Comparison of ENCODE assay signal across 1 cellular context in the genomic region with DNA sequence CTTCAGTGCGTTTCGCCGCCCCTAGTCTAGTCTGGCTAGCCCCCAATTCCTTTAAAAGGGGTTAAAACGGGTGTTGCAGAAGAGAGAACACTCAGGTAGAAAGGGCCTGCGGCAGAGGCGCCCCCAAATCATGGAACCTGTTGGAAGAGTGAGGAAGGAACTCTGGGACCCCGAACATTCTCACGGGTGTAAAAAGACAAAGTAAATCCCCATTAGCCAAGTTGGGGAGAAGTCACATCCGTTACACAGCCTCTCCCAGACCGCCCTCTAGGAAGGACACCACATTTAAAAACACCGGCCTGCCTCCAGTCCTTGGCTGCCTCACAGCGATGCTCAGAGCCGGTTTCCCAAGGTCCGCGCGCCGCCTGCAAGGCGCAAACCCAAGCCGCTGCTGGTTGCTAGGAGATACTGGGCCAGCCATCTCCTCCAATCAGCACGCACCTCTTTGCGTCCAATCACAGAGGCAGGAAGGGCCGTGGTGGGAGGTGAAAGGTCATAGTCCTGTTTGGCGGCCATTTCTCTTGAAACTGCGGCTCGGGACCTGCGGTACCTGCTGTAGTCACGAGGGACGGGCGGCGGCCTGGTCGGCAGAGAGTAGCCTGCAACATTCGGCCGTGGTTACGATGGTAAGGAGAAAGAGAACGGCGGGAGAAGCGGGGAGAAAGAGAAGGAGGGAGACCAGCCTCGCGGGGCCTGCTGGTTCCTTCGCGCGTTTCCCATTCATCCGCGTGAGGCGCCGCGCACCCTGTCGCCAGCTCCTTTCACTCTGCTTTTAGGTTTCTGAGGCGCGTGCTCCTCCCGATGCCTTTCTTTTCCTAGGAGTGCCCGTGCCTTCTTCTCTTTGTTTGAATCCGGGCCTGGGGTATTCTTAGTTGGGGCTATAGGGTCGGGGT.
A peak's percentile ranks its signal among the peaks of the same experiment; 100 is the strongest.
TF ChIP-seq lines count a peak whose summit lies in the region.

A gene (plus strand): TSS at position 502 of the 893 bp plus-strand sequence. CDS start 122 bp downstream, at position 624.

TF ChIP-seq in HepG2, 621 proteins besides CTCF, POLR2A, EP300 and RAD21 (continued from another document and continues in another):
- TF ChIP-seq ZIK1 (CRISPR knock-in tag; IDR thresholded peaks at IDR 0.05; ENCODE audit: borderline replicate concordance, low read depth) (0 out of 2 replicates have a peak, but pooled peaks have one; percentile 58), U2AF2 (IDR thresholded peaks at IDR 0.05; ENCODE audit: low read depth, low read length) (0 out of 2 replicates have a peak, but pooled peaks have one; percentile 33), RBAK (CRISPR knock-in tag; IDR thresholded peaks at IDR 0.05) (no peak), NR3C1 (CRISPR knock-in tag; IDR thresholded peaks at IDR 0.05) (no peak), ZNF572 (CRISPR knock-in tag; IDR thresholded peaks at IDR 0.05) (no peak), POLR2AphosphoS5 (IDR thresholded peaks at IDR 0.05; ENCODE audit: low read depth, low read length) (peak; percentile 85), NFIC (IDR thresholded peaks at IDR 0.05; ENCODE audit: low read length) (no peak), BORCS8-MEF2B (CRISPR knock-in tag; IDR thresholded peaks at IDR 0.05) (peak; percentile 76), SIN3A (IDR thresholded peaks at IDR 0.05; ENCODE audit: borderline replicate concordance, low read depth, low read length) (peak; percentile 95), ZNF331 (CRISPR knock-in tag; IDR thresholded peaks at IDR 0.05) (peak; percentile 70; the same call in 1 of the 2 replicates), ZFP62 (CRISPR knock-in tag; IDR thresholded peaks at IDR 0.05) (no peak), SMARCC2 (IDR thresholded peaks at IDR 0.05) (no peak), ZNF672 (CRISPR knock-in tag; IDR thresholded peaks at IDR 0.05) (no peak), SRY (CRISPR knock-in tag; IDR thresholded peaks at IDR 0.05) (no peak; the same call in 1 of the 2 replicates), KLF12 (CRISPR knock-in tag; IDR thresholded peaks at IDR 0.05; ENCODE audit: borderline replicate concordance) (0 out of 2 replicates have a peak, but pooled peaks have one; percentile 66), KAT2B (IDR thresholded peaks at IDR 0.05; ENCODE audit: borderline replicate concordance, low read depth, low read length) (no peak), ZNF678 (CRISPR knock-in tag; IDR thresholded peaks at IDR 0.05) (0 out of 2 replicates have a peak, but pooled peaks have one; percentile 80), BRCA1 (CRISPR knock-in tag; IDR thresholded peaks at IDR 0.05) (peak; percentile 73; the same call in 1 of the 2 replicates), JARID2 (CRISPR knock-in tag; IDR thresholded peaks at IDR 0.05; ENCODE audit: insufficient replicate concordance) (peak; percentile 69), ZNF44 (CRISPR knock-in tag; IDR thresholded peaks at IDR 0.05) (peak; percentile 46; the same call in 1 of the 2 replicates), TCF12 (IDR thresholded peaks at IDR 0.05) (no peak), TCF12 (CRISPR knock-in tag; IDR thresholded peaks at IDR 0.05) (no peak), TARDBP (CRISPR knock-in tag; IDR thresholded peaks at IDR 0.05) (peak; percentile 90), ZNF543 (CRISPR knock-in tag; IDR thresholded peaks at IDR 0.05) (peak; percentile 72; the same call in 1 of the 2 replicates), ZNF644 (CRISPR knock-in tag; IDR thresholded peaks at IDR 0.05; ENCODE audit: low read depth) (no peak)
- TF ChIP-seq, protein P1, sequence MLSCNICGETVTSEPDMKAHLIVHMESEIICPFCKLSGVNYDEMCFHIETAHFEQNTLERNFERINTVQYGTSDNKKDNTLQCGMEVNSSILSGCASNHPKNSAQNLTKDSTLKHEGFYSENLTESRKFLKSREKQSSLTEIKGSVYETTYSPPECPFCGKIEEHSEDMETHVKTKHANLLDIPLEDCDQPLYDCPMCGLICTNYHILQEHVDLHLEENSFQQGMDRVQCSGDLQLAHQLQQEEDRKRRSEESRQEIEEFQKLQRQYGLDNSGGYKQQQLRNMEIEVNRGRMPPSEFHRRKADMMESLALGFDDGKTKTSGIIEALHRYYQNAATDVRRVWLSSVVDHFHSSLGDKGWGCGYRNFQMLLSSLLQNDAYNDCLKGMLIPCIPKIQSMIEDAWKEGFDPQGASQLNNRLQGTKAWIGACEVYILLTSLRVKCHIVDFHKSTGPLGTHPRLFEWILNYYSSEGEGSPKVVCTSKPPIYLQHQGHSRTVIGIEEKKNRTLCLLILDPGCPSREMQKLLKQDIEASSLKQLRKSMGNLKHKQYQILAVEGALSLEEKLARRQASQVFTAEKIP (CRISPR knock-in tag; IDR thresholded peaks at IDR 0.05; ENCODE audit: borderline replicate concordance) = no peak
- TF ChIP-seq, protein P2, sequence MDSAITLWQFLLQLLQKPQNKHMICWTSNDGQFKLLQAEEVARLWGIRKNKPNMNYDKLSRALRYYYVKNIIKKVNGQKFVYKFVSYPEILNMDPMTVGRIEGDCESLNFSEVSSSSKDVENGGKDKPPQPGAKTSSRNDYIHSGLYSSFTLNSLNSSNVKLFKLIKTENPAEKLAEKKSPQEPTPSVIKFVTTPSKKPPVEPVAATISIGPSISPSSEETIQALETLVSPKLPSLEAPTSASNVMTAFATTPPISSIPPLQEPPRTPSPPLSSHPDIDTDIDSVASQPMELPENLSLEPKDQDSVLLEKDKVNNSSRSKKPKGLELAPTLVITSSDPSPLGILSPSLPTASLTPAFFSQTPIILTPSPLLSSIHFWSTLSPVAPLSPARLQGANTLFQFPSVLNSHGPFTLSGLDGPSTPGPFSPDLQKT (CRISPR knock-in tag; IDR thresholded peaks at IDR 0.05; ENCODE audit: borderline replicate concordance) = no peak
- TF ChIP-seq, protein P3, sequence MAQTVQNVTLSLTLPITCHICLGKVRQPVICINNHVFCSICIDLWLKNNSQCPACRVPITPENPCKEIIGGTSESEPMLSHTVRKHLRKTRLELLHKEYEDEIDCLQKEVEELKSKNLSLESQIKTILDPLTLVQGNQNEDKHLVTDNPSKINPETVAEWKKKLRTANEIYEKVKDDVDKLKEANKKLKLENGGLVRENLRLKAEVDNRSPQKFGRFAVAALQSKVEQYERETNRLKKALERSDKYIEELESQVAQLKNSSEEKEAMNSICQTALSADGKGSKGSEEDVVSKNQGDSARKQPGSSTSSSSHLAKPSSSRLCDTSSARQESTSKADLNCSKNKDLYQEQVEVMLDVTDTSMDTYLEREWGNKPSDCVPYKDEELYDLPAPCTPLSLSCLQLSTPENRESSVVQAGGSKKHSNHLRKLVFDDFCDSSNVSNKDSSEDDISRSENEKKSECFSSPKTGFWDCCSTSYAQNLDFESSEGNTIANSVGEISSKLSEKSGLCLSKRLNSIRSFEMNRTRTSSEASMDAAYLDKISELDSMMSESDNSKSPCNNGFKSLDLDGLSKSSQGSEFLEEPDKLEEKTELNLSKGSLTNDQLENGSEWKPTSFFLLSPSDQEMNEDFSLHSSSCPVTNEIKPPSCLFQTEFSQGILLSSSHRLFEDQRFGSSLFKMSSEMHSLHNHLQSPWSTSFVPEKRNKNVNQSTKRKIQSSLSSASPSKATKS (CRISPR knock-in tag; IDR thresholded peaks at IDR 0.05) = no peak
- TF ChIP-seq, protein P4, sequence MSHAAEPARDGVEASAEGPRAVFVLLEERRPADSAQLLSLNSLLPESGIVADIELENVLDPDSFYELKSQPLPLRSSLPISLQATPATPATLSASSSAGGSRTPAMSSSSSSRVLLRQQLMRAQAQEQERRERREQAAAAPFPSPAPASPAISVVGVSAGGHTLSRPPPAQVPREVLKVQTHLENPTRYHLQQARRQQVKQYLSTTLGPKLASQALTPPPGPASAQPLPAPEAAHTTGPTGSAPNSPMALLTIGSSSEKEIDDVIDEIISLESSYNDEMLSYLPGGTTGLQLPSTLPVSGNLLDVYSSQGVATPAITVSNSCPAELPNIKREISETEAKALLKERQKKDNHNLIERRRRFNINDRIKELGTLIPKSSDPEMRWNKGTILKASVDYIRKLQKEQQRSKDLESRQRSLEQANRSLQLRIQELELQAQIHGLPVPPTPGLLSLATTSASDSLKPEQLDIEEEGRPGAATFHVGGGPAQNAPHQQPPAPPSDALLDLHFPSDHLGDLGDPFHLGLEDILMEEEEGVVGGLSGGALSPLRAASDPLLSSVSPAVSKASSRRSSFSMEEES (CRISPR knock-in tag; IDR thresholded peaks at IDR 0.05) = peak; percentile 92
- TF ChIP-seq, protein P5, sequence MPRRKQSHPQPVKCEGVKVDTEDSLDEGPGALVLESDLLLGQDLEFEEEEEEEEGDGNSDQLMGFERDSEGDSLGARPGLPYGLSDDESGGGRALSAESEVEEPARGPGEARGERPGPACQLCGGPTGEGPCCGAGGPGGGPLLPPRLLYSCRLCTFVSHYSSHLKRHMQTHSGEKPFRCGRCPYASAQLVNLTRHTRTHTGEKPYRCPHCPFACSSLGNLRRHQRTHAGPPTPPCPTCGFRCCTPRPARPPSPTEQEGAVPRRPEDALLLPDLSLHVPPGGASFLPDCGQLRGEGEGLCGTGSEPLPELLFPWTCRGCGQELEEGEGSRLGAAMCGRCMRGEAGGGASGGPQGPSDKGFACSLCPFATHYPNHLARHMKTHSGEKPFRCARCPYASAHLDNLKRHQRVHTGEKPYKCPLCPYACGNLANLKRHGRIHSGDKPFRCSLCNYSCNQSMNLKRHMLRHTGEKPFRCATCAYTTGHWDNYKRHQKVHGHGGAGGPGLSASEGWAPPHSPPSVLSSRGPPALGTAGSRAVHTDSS (CRISPR knock-in tag; conservative IDR thresholded peaks at IDR 0.05) = no peak
- TF ChIP-seq, protein P6, sequence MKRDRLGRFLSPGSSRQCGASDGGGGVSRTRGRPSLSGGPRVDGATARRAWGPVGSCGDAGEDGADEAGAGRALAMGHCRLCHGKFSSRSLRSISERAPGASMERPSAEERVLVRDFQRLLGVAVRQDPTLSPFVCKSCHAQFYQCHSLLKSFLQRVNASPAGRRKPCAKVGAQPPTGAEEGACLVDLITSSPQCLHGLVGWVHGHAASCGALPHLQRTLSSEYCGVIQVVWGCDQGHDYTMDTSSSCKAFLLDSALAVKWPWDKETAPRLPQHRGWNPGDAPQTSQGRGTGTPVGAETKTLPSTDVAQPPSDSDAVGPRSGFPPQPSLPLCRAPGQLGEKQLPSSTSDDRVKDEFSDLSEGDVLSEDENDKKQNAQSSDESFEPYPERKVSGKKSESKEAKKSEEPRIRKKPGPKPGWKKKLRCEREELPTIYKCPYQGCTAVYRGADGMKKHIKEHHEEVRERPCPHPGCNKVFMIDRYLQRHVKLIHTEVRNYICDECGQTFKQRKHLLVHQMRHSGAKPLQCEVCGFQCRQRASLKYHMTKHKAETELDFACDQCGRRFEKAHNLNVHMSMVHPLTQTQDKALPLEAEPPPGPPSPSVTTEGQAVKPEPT (CRISPR knock-in tag; IDR thresholded peaks at IDR 0.05; ENCODE audit: low read depth) = 0 out of 2 replicates have a peak, but pooled peaks have one; percentile 46
- TF ChIP-seq, protein P7, sequence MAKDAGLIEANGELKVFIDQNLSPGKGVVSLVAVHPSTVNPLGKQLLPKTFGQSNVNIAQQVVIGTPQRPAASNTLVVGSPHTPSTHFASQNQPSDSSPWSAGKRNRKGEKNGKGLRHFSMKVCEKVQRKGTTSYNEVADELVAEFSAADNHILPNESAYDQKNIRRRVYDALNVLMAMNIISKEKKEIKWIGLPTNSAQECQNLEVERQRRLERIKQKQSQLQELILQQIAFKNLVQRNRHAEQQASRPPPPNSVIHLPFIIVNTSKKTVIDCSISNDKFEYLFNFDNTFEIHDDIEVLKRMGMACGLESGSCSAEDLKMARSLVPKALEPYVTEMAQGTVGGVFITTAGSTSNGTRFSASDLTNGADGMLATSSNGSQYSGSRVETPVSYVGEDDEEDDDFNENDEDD (CRISPR knock-in tag; IDR thresholded peaks at IDR 0.05; ENCODE audit: borderline replicate concordance) = peak; percentile 76; the same call in 1 of the 2 replicates
- TF ChIP-seq, protein P8, sequence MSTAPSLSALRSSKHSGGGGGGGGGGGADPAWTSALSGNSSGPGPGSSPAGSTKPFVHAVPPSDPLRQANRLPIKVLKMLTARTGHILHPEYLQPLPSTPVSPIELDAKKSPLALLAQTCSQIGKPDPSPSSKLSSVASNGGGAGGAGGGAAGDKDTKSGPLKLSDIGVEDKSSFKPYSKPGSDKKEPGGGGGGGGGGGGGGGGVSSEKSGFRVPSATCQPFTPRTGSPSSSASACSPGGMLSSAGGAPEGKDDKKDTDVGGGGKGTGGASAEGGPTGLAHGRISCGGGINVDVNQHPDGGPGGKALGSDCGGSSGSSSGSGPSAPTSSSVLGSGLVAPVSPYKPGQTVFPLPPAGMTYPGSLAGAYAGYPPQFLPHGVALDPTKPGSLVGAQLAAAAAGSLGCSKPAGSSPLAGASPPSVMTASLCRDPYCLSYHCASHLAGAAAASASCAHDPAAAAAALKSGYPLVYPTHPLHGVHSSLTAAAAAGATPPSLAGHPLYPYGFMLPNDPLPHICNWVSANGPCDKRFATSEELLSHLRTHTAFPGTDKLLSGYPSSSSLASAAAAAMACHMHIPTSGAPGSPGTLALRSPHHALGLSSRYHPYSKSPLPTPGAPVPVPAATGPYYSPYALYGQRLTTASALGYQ (CRISPR knock-in tag; IDR thresholded peaks at IDR 0.05) = no peak; the same call in 1 of the 2 replicates
- TF ChIP-seq, protein P9, sequence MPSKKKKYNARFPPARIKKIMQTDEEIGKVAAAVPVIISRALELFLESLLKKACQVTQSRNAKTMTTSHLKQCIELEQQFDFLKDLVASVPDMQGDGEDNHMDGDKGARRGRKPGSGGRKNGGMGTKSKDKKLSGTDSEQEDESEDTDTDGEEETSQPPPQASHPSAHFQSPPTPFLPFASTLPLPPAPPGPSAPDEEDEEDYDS (CRISPR knock-in tag; IDR thresholded peaks at IDR 0.05) = peak; percentile 66
- TF ChIP-seq, protein P10, sequence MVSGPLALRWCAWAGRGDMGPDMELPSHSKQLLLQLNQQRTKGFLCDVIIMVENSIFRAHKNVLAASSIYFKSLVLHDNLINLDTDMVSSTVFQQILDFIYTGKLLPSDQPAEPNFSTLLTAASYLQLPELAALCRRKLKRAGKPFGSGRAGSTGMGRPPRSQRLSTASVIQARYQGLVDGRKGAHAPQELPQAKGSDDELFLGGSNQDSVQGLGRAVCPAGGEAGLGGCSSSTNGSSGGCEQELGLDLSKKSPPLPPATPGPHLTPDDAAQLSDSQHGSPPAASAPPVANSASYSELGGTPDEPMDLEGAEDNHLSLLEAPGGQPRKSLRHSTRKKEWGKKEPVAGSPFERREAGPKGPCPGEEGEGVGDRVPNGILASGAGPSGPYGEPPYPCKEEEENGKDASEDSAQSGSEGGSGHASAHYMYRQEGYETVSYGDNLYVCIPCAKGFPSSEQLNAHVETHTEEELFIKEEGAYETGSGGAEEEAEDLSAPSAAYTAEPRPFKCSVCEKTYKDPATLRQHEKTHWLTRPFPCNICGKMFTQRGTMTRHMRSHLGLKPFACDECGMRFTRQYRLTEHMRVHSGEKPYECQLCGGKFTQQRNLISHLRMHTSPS (CRISPR knock-in tag; IDR thresholded peaks at IDR 0.05; ENCODE audit: low read depth) = no peak
- TF ChIP-seq, protein P11, sequence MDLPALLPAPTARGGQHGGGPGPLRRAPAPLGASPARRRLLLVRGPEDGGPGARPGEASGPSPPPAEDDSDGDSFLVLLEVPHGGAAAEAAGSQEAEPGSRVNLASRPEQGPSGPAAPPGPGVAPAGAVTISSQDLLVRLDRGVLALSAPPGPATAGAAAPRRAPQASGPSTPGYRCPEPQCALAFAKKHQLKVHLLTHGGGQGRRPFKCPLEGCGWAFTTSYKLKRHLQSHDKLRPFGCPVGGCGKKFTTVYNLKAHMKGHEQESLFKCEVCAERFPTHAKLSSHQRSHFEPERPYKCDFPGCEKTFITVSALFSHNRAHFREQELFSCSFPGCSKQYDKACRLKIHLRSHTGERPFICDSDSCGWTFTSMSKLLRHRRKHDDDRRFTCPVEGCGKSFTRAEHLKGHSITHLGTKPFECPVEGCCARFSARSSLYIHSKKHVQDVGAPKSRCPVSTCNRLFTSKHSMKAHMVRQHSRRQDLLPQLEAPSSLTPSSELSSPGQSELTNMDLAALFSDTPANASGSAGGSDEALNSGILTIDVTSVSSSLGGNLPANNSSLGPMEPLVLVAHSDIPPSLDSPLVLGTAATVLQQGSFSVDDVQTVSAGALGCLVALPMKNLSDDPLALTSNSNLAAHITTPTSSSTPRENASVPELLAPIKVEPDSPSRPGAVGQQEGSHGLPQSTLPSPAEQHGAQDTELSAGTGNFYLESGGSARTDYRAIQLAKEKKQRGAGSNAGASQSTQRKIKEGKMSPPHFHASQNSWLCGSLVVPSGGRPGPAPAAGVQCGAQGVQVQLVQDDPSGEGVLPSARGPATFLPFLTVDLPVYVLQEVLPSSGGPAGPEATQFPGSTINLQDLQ (CRISPR knock-in tag; IDR thresholded peaks at IDR 0.05) = no peak
